ENCODE assay signal across 8 cellular contexts in the genomic region with DNA sequence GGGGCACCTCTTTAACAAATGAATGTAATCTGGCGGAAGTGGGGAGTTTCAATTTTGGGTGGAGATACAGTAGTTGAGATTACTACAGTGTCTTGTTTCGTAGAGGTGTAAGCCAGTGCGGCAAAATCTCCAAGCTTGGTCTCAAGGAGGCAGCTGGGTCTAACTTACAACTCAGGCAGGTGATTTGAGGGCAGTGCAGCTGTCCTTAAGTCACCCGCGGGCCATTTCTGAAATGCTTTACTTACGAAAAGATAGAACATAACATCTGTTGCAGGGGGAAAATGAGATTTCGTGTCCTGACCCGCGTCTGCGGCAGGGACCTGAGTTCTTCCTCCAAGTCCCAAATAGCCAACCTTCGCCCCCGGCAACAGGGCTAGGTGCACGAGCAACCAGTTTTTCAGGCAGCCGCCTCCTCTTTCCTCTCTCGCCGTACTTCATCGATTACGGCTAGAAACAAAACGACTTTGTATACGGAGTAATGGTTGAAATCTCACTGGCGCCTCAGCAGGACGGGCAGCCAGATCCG. TPM values are rescaled to one million over a fixed set of nuclear protein-coding genes. Genes with fewer than 3 reads are reported as not detected.
DNase-seq lines count a peak whose midpoint lies in the region; ATAC-seq lines count a peak whose summit lies in the region.

No MANE protein-coding gene starts in this region.

- H3K27me3 ChIP-seq in GM23248 (replicated peaks; ENCODE audit: insufficient read depth), result no peaks in the 10 kb centered on the region
- H3K27me3 ChIP-seq in Karpas-422 (ENCODE audit: low read length), result no peaks in the 10 kb centered on the region

- no peaks in the 10 kb centered on the region for H4K20me1 ChIP-seq in GM23248 (ENCODE audit: insufficient read depth)
- no peaks in the 10 kb centered on the region for H4K20me1 ChIP-seq in Karpas-422 (ENCODE audit: insufficient read depth, low read depth, low read length)

- peak overlapping the region; percentile 66 for H3K27ac Mint-ChIP-seq in activated T-helper 17 cell treated with anti-CD3 and anti-CD28 coated beads, Interleukin-2, amount 50 U/mL, for 72 hours

- ATAC-seq in activated T-cell treated with anti-CD3 and anti-CD28 coated beads, Interleukin-2, amount 50 U/mL, for 4 hours, result peak; percentile 6 to 11
- ATAC-seq in activated T-helper 17 cell treated with anti-CD3 and anti-CD28 coated beads, Interleukin-2, amount 50 U/mL, for 72 hours (replicated peaks), result peak; percentile 20
- peak; percentile 3 to 16 for ATAC-seq in left cardiac atrium

- peaks cover 39% of the 10 kb centered on the region for H3K79me2 ChIP-seq in GM23248 (ENCODE audit: insufficient read depth)
- H3K79me2 ChIP-seq in Karpas-422 (ENCODE audit: low read length), result peaks cover 40% of the 10 kb centered on the region

- DNase-seq in activated T-cell treated with anti-CD3 and anti-CD28 coated beads, Interleukin-2, amount 50 U/mL, for 4 hours, result no peak
- no peak for DNase-seq in activated T-cell treated with anti-CD3 and anti-CD28 coated beads, Interleukin-2, amount 50 U/mL, for 1 hour
- DNase-seq in GM23248 (peak; percentile 62), Karpas-422 (peak; percentile 78), left cardiac atrium (no peak), renal cortical epithelial cell (ENCODE audit: low read depth) (peak; percentile 43), COLO668 (lab: John Stamatoyannopoulos, UW; ENCODE audit: unreplicated experiment) (no peak)

- WGBS in GM23248 (ENCODE audit: low coverage in 1 of 2, low lambda C conversion rate in 2 of 2, missing lambda C conversion rate in 2 of 2), 2 experiments, result 1 to 2% methylated on average over 23 of the region's 23 CpGs

- in situ Hi-C loops in GM23248 (cut with MboI), result no loop called here

- H3K4me3 ChIP-seq in GM23248, result peak overlapping the region; percentile 82
- peak overlapping the region; percentile 79 for H3K4me3 ChIP-seq in Karpas-422 (ENCODE audit: low read length)

- H2AFZ ChIP-seq in GM23248 (peak overlapping the region; percentile 94), Karpas-422 (ENCODE audit: low read length) (peak overlapping the region; percentile 78; the same call in 1 of the 2 replicates)

- no peaks in the 10 kb centered on the region for H3K9me2 ChIP-seq in GM23248 (ENCODE audit: insufficient read depth)
- no peaks in the 10 kb centered on the region for H3K9me2 ChIP-seq in Karpas-422 (replicated peaks; ENCODE audit: insufficient read depth, low read length)

- H3K36me3 ChIP-seq in GM23248 (ENCODE audit: low read depth) (no peaks in the 10 kb centered on the region), Karpas-422 (ENCODE audit: insufficient read depth, low read length) (0 out of 2 replicates have a peak, but pooled peaks cover 2% of the 10 kb centered on the region)

- intact Hi-C loops in left cardiac atrium (cut with DNase I), result no loop called here

- peak overlapping the region; percentile 89 for H3K27ac ChIP-seq in GM23248
- peak overlapping the region; percentile 58 for H3K27ac ChIP-seq in Karpas-422 (ENCODE audit: low read length)

- H3K9ac ChIP-seq in GM23248 (peak overlapping the region; percentile 94), Karpas-422 (ENCODE audit: low read length) (peak overlapping the region; percentile 94)

- peaks cover 21% of the 10 kb centered on the region for H3F3A ChIP-seq in GM23248 (ENCODE audit: insufficient read depth)

- H3K4me1 Mint-ChIP-seq in activated T-cell treated with anti-CD3 and anti-CD28 coated beads, Interleukin-2, amount 50 U/mL, for 4 hours (ENCODE audit: low read depth), result peaks cover 27% of the 10 kb centered on the region
- peaks cover 10% of the 10 kb centered on the region for H3K4me1 Mint-ChIP-seq in activated T-helper 17 cell treated with anti-CD3 and anti-CD28 coated beads, Interleukin-2, amount 50 U/mL, for 72 hours

- no peaks in the 10 kb centered on the region for H3K9me3 Mint-ChIP-seq in activated T-cell treated with anti-CD3 and anti-CD28 coated beads, Interleukin-2, amount 50 U/mL, for 4 hours
- H3K9me3 Mint-ChIP-seq in activated T-helper 17 cell treated with anti-CD3 and anti-CD28 coated beads, Interleukin-2, amount 50 U/mL, for 72 hours, result no peaks in the 10 kb centered on the region

- peak overlapping the region; percentile 94 for H3K4me2 ChIP-seq in GM23248 (ENCODE audit: unreplicated experiment)
- H3K4me2 ChIP-seq in Karpas-422 (ENCODE audit: low read depth, low read length, poor library complexity, severe bottlenecking), result peak overlapping the region; percentile 83

- peaks cover 17% of the 10 kb centered on the region; the same call in 1 of the 2 replicates for H3K4me1 ChIP-seq in GM23248 (ENCODE audit: insufficient read depth)
- H3K4me1 ChIP-seq in Karpas-422 (ENCODE audit: low read length), result peaks cover 20% of the 10 kb centered on the region

- H3K27me3 Mint-ChIP-seq in activated T-cell treated with anti-CD3 and anti-CD28 coated beads, Interleukin-2, amount 50 U/mL, for 4 hours (ENCODE audit: low read depth), result peaks cover 3% of the 10 kb centered on the region
- no peaks in the 10 kb centered on the region for H3K27me3 Mint-ChIP-seq in activated T-helper 17 cell treated with anti-CD3 and anti-CD28 coated beads, Interleukin-2, amount 50 U/mL, for 72 hours

- H3K9me3 ChIP-seq in GM23248 (ENCODE audit: low read depth), result no peaks in the 10 kb centered on the region
- no peaks in the 10 kb centered on the region for H3K9me3 ChIP-seq in Karpas-422 (ENCODE audit: low read length)

- H3K36me3 Mint-ChIP-seq in activated T-cell treated with anti-CD3 and anti-CD28 coated beads, Interleukin-2, amount 50 U/mL, for 4 hours (ENCODE audit: insufficient read depth), result no peaks in the 10 kb centered on the region
- peaks cover 22% of the 10 kb centered on the region for H3K36me3 Mint-ChIP-seq in activated T-helper 17 cell treated with anti-CD3 and anti-CD28 coated beads, Interleukin-2, amount 50 U/mL, for 72 hours (ENCODE audit: low read depth)

- H3K4me3 Mint-ChIP-seq in activated T-cell treated with anti-CD3 and anti-CD28 coated beads, Interleukin-2, amount 50 U/mL, for 4 hours, result peak overlapping the region; percentile 94
- H3K4me3 Mint-ChIP-seq in activated T-helper 17 cell treated with anti-CD3 and anti-CD28 coated beads, Interleukin-2, amount 50 U/mL, for 72 hours, result peak overlapping the region; percentile 95

RNA-seq across cellular contexts. Expression of gene SMIM13, which starts 0.5 kb away (rescaled TPM):
- 10 to 100 TPM; 13.7 to 15.2 (median 14.9) TPM for total RNA-seq in activated T-cell treated with anti-CD3 and anti-CD28 coated beads, Interleukin-2, amount 50 U/mL, for 4 hours
- total RNA-seq in GM23248 (2014; rRNA removed; shearing (Covaris generic)), result 11.3 and 12.4 TPM in 2 replicates
- 5.1 and 6.4 TPM in 2 replicates for polyA plus RNA-seq in GM23248 (2016; fragmentation: Nextera tagmentation; extraction: Ambion mirVana)
- total RNA-seq in Karpas-422 (2014; rRNA removed; shearing (Covaris generic); ENCODE audit: low replicate concordance), result 6.9 and 8.9 TPM in 2 replicates
- 10 to 100 TPM in 1 of 2 donors, 1 to 10 TPM in 1; 5.8 to 10.5 TPM for total RNA-seq in activated T-helper 17 cell treated with anti-CD3 and anti-CD28 coated beads, Interleukin-2, amount 50 U/mL, for 72 hours
- total RNA-seq in left cardiac atrium (10 to 100 TPM; 10.9 to 11.3 TPM), renal cortical epithelial cell (11.0 and 13.9 TPM in 2 replicates)

RNA-seq across cellular contexts. Expression of gene ERVFRD-1, which starts 18.4 kb away (rescaled TPM):
- total RNA-seq in activated T-cell treated with anti-CD3 and anti-CD28 coated beads, Interleukin-2, amount 50 U/mL, for 4 hours, result not detected
- not detected in 2 replicates for total RNA-seq in GM23248 (2014; rRNA removed; shearing (Covaris generic))
- polyA plus RNA-seq in GM23248 (2016; fragmentation: Nextera tagmentation; extraction: Ambion mirVana), result 0.05 TPM in 1 of 2 replicates, not detected in the other
- not detected in 2 replicates for total RNA-seq in Karpas-422 (2014; rRNA removed; shearing (Covaris generic); ENCODE audit: low replicate concordance)
- total RNA-seq in activated T-helper 17 cell treated with anti-CD3 and anti-CD28 coated beads, Interleukin-2, amount 50 U/mL, for 72 hours, result under 1 TPM in 1 of 2 donors, not detected in 1; 0.11 TPM
- under 1 TPM in 1 of 2 donors, not detected in 1; 0.09 TPM for total RNA-seq in left cardiac atrium
- total RNA-seq in renal cortical epithelial cell, result not detected in 2 replicates

RNA-seq across cellular contexts. Expression of gene ELOVL2, which starts 49.0 kb away (rescaled TPM):
- total RNA-seq in activated T-cell treated with anti-CD3 and anti-CD28 coated beads, Interleukin-2, amount 50 U/mL, for 4 hours, result not detected
- total RNA-seq in GM23248 (2014; rRNA removed; shearing (Covaris generic)), result 0.32 and 0.76 TPM in 2 replicates
- polyA plus RNA-seq in GM23248 (2016; fragmentation: Nextera tagmentation; extraction: Ambion mirVana), result 0.29 and 0.42 TPM in 2 replicates
- 0.07 TPM in 1 of 2 replicates, not detected in the other for total RNA-seq in Karpas-422 (2014; rRNA removed; shearing (Covaris generic); ENCODE audit: low replicate concordance)
- total RNA-seq in activated T-helper 17 cell treated with anti-CD3 and anti-CD28 coated beads, Interleukin-2, amount 50 U/mL, for 72 hours, result not detected
- total RNA-seq in left cardiac atrium (1 to 10 TPM; 1.2 to 2.3 TPM), renal cortical epithelial cell (under 0.01 and 0.05 TPM in 2 replicates)

Comparison
In these comparisons a context has a peak if more than half of its experiments do, and no peak if none do; other contexts are left out.
1. DNase-seq: peak in GM23248 (single experiment), Karpas-422 (single experiment) and renal cortical epithelial cell (single experiment); none in activated T-cell treated with anti-CD3 and anti-CD28 coated beads, Interleukin-2, amount 50 U/mL, for 4 hours (single experiment), activated T-cell treated with anti-CD3 and anti-CD28 coated beads, Interleukin-2, amount 50 U/mL, for 1 hour (single experiment), left cardiac atrium (single experiment) and COLO668 (single experiment).
2. Peak in every context shown above with its lines, with median percentiles within 50 percentile points of each other: ATAC-seq.